ENCODE assay signal across 11 cellular contexts in the genomic region with DNA sequence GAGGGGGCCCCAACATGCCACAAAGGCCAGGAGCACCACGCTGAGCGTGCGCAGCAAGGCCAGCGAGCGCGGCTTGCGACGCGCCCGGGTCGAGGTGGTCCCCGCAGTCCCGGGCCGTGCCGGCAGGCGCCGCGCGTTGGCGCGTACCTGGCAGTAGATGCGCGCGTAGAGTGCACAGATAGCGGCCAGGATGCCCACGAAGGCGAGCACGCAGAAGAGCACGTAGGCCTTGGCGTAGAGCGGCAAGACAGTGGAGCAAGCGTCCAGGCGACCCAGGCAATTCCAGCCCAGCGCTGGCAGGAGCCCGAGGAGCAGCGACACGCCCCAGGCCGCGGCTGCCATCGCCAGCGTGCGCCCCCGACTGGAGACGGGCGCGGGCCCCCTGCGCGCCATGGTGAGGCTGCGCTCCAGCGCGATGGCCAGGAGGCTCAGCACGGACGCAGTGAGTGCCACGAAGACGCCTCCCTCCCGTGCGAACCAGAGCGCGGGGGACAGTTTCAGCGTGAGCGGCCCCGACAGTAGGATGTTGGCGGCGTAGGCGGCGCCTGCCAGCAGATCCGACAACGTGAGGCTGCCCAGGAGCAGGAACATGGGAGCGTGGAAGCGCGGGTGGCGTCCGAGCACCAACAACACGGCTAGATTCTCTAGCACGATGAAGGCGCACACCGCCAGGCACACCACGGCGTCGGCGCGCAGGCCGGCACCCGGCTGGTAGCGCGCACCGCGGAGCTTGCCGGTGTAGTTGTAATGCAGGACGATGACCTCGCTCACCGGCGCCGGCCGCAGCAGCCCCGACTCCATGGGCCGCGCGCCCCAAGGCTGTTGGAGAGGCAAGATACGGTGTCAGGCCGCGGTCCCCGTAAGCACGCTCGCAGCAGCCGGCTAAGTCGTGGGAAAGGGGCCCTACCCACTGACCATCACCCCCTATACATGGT. TPM values are rescaled to one million over a fixed set of nuclear protein-coding genes. Genes with fewer than 3 reads are reported as not detected.
A peak's percentile ranks its signal among the peaks of the same experiment; 100 is the strongest.
DNase-seq lines count a peak whose midpoint lies in the region; ATAC-seq and TF ChIP-seq lines count a peak whose summit lies in the region.
"Had no signal": no experiment of that assay in that cellular context is flagged by ENCODE, and none has a peak within 500 bp of the region (broad histone marks: within the 10 kb centered on the region; RNA-seq: fewer than 3 reads in every experiment).

No MANE protein-coding gene starts in this region.

- peaks cover 44% of the 10 kb centered on the region for H3K4me1 ChIP-seq in left ventricle myocardium inferior
- peaks cover 0 to 31% of the 10 kb centered on the region in 2 donors for H3K4me1 ChIP-seq in right atrium auricular region

- in situ Hi-C loops in brain microvascular endothelial cell (cut with HindIII; ENCODE audit: low pct_ligation_motif_present, low sequenced_read_pairs), result no loop called here

- H3K27ac ChIP-seq in left ventricle myocardium inferior (replicated peaks), result no peak overlapping the region
- H3K27ac ChIP-seq in right atrium auricular region, result no peak overlapping the region
- no peak overlapping the region for H3K27ac ChIP-seq in brain microvascular endothelial cell
- H3K27ac ChIP-seq: vagina had no signal

- TF ChIP-seq CTCF in left ventricle myocardium inferior (IDR thresholded peaks at IDR 0.05; ENCODE audit: borderline replicate concordance) (no peak), right atrium auricular region (IDR thresholded peaks at IDR 0.05) (no peak), brain microvascular endothelial cell (IDR thresholded peaks at IDR 0.05; ENCODE audit: low read depth, low read length, missing control alignments) (no peak)

- H3K27me3 ChIP-seq in left ventricle myocardium inferior (ENCODE audit: low read depth) (peaks cover 100% of the 10 kb centered on the region), right atrium auricular region (peaks cover 5 to 22% of the 10 kb centered on the region in 2 donors), brain microvascular endothelial cell (replicated peaks) (peaks cover 4% of the 10 kb centered on the region)

- intact Hi-C loops in left ventricle myocardium inferior (cut with micrococcal nuclease), result no loop called here
- intact Hi-C loops in left colon (cut with DNase I, micrococcal nuclease), result no loop called here

- H3K36me3 ChIP-seq in left ventricle myocardium inferior, result no peaks in the 10 kb centered on the region
- no peaks in the 10 kb centered on the region for H3K36me3 ChIP-seq in right atrium auricular region
- H3K36me3 ChIP-seq in brain microvascular endothelial cell (replicated peaks), result no peaks in the 10 kb centered on the region
- H3K36me3 ChIP-seq: vagina had no signal

- DNase-seq in left ventricle myocardium inferior (no peak), right atrium auricular region (ENCODE audit: low spot score) (no peak), left colon (no peak), NCI-H774 (lab: John Stamatoyannopoulos, UW) (no peak), brain microvascular endothelial cell (no peak)
- DNase-seq in activated naive CD4-positive, alpha-beta T cell treated with anti-CD3 and anti-CD28 coated beads, Interleukin-2, amount 50 U/mL, for 16 hours, result peak; percentile 57
- DNase-seq: left cardiac atrium, NCI-H187 treated with DMSO at 0.1 percent for 48 hours had no signal

- H3K9me3 ChIP-seq in left ventricle myocardium inferior (replicated peaks) (no peaks in the 10 kb centered on the region), right atrium auricular region (no peaks in the 10 kb centered on the region)
- H3K9me3 ChIP-seq: vagina had no signal

- ATAC-seq in left colon, result peak; percentile 26
- ATAC-seq in HG03571 (IDR thresholded peaks at IDR 0.05; ENCODE audit: unreplicated experiment), result no peak
- ATAC-seq in HG03135 (IDR thresholded peaks at IDR 0.05; ENCODE audit: unreplicated experiment), result no peak
- ATAC-seq: left cardiac atrium had no signal

- peak overlapping the region; percentile 6 for H3K4me3 ChIP-seq in left ventricle myocardium inferior
- no peak overlapping the region for H3K4me3 ChIP-seq in right atrium auricular region
- H3K4me3 ChIP-seq in brain microvascular endothelial cell (ENCODE audit: low read depth, low read length), result no peak overlapping the region

RNA-seq across cellular contexts. Expression of a gene that starts 2.8 kb away (rescaled TPM):
- total RNA-seq in left ventricle myocardium inferior (0.11 TPM), right atrium auricular region (under 1 TPM; 0.12 to 0.59 TPM), left colon (under 1 TPM; 0.15 to 0.20 TPM)

RNA-seq across cellular contexts. Expression of a gene that starts 11.3 kb away (rescaled TPM):
- 74.5 TPM for total RNA-seq in left ventricle myocardium inferior
- 10 to 100 TPM; 52.1 to 64.9 TPM for total RNA-seq in right atrium auricular region
- 10 to 100 TPM; 52.3 to 54.5 TPM for total RNA-seq in left colon

RNA-seq across cellular contexts. Expression of a gene that starts 29.2 kb away (rescaled TPM):
- total RNA-seq in left ventricle myocardium inferior, result 48.7 TPM
- total RNA-seq in right atrium auricular region, result 10 to 100 TPM; 47.1 to 61.2 TPM
- total RNA-seq in left colon, result 10 to 100 TPM; 87.0 to 93.9 TPM

RNA-seq across cellular contexts. Expression of a gene that starts 51.3 kb away (rescaled TPM):
- total RNA-seq in left ventricle myocardium inferior, result 10.2 TPM
- 10 to 100 TPM in 1 of 2 donors, 1 to 10 TPM in 1; 9.6 to 10.3 TPM for total RNA-seq in right atrium auricular region
- 10 to 100 TPM; 12.9 to 14.9 TPM for total RNA-seq in left colon

RNA-seq across cellular contexts. Expression of a gene that starts 54.3 kb away (rescaled TPM):
- 9.4 TPM for total RNA-seq in left ventricle myocardium inferior
- total RNA-seq in right atrium auricular region, result 1 to 10 TPM; 4.4 to 4.6 TPM
- 10 to 100 TPM in 1 of 2 donors, 1 to 10 TPM in 1; 9.3 to 12.5 TPM for total RNA-seq in left colon
